Comparison of ENCODE assay signal across 8 cellular contexts in the genomic region with DNA sequence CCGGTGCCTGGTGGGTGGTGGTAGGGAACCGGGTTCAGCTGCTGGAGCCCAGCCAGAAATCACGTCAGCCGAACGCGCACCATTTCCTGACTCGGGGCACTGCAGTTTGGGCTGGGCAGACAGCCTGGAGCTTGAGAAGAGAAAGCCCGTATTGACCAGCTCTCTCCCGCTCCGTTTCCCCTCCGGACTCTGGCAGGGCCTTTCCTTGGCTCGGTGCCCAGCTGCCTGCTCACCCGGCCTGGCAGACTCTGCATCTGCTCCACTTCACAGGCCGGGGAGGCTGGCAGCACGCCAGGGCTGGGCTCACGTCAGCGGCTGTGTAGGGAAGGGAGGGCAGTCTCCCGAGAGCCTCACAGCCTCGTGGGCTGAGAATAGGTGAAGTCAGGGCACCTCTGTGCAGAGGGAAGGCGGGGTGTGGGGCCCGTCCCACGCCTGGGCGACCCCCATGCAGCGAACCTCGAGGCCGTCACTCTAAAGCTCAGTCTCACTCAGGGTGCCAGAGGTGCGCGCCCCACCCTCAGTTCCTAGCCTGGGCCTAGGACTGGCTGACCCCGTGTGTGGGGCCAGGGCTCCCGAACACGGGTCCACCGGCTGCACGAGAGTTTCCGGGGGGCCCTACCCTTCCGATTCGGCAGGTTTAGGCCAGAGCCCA. TPM values are rescaled to one million over a fixed set of nuclear protein-coding genes. Genes with fewer than 3 reads are reported as not detected.
A peak's percentile ranks its signal among the peaks of the same experiment; 100 is the strongest.
DNase-seq lines count a peak whose midpoint lies in the region; ATAC-seq, FAIRE-seq and TF ChIP-seq lines count a peak whose summit lies in the region.

No MANE protein-coding gene starts in this region.

- peaks cover 40% of the 10 kb centered on the region for H3K4me1 ChIP-seq in A549

- 2% methylated on average over 29 of the region's 36 CpGs for WGBS in A549 (ENCODE audit: missing lambda C conversion rate)

- TF ChIP-seq EP300 in A549 (IDR thresholded peaks at IDR 0.05) = peak; percentile 51 to 77; a peak in 3 of 5 replicates

- peak; percentile 13 to 46; a peak in 4 of 5 replicates for TF ChIP-seq RAD21 in A549 (conservative IDR thresholded peaks at IDR 0.05 in 1 of 2, IDR thresholded peaks at IDR 0.05 in 1 of 2)

- POLR2A ChIA-PET in A549 (lab: Yijun Ruan, JAX) = interaction anchor here (0.9 to 1.1 kb wide), 3 partner anchors 8 to 150 kb away, joined by 3 to 4 read pairs (median 3); no protein-coding TSS in a partner anchor

- CTCF ChIA-PET in A549 (lab: Yijun Ruan, JAX) = interaction anchor here (0.6 to 22.4 kb wide), 16 partner anchors 9 to 174 kb away, joined by 3 to 550 read pairs (median 4); no protein-coding TSS in a partner anchor

- ATAC-seq in A549 (peak; percentile 91 to 92), GM21515 (IDR thresholded peaks at IDR 0.05; ENCODE audit: unreplicated experiment) (no peak)

- H3K4me3 ChIP-seq in A549 = no peak overlapping the region

- TF ChIP-seq POLR2A in A549 (IDR thresholded peaks at IDR 0.05; ENCODE audit: low read length) = no peak

- TF ChIP-seq CTCF in A549 (IDR thresholded peaks at IDR 0.05) = no peak

- peak; percentile 81 for FAIRE-seq in A549 (lab: Jason Lieb, UNC)

- H3K4me2 ChIP-seq in A549 = peak overlapping the region; percentile 78

- peak overlapping the region; percentile 91 for H3K27ac ChIP-seq in A549

- DNase-seq in A549 (ENCODE audit: low read depth in 1 of 2, low spot score in 1 of 2) = peak; percentile 98
- DNase-seq in GM19238 (ENCODE audit: insufficient read length, low spot score) = peak; percentile 54
- peak; percentile 91 for DNase-seq in NCI-H2171 treated with DMSO at 0.1 percent for 48 hours (lab: John Stamatoyannopoulos, UW)
- peak; percentile 69 for DNase-seq in activated CD4-positive, alpha-beta T cell treated with anti-CD3 and anti-CD28 coated beads for 48 hours
- DNase-seq in dermis microvascular lymphatic vessel endothelial cell (ENCODE audit: low read depth in 2 of 2) = peak; percentile 96 to 100
- peak; percentile 100 for DNase-seq in medulla oblongata (ENCODE audit: extremely low spot score)
- peak; percentile 5 for DNase-seq in stimulated activated CD8-positive, alpha-beta memory T cell treated with anti-CD3 and anti-CD28 coated beads, Interleukin-12 subunit alpha, Interleukin-12 subunit beta, amount 100 ng/mL, for 24 hours (ENCODE audit: extremely low read depth)

- no peaks in the 10 kb centered on the region for H3K9me3 ChIP-seq in A549

TF ChIP-seq in A549, 52 proteins besides CTCF, POLR2A, EP300 and RAD21:
- TF ChIP-seq, protein P1, sequence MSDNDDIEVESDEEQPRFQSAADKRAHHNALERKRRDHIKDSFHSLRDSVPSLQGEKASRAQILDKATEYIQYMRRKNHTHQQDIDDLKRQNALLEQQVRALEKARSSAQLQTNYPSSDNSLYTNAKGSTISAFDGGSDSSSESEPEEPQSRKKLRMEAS (IDR thresholded peaks at IDR 0.05) = peak; percentile 94
- peak; percentile 91 for TF ChIP-seq TFCP2L1 (CRISPR knock-in tag; IDR thresholded peaks at IDR 0.05)
- TF ChIP-seq KDM5A (IDR thresholded peaks at IDR 0.05) = no peak
- TF ChIP-seq JUNB (IDR thresholded peaks at IDR 0.05) = peak; percentile 45
- no peak for TF ChIP-seq RFX5 (IDR thresholded peaks at IDR 0.05)
- TF ChIP-seq POLR2AphosphoS2 (conservative IDR thresholded peaks at IDR 0.05; ENCODE audit: low read length) = no peak
- 0 out of 2 replicates have a peak, but pooled peaks have one; percentile 15 for TF ChIP-seq RARB (CRISPR knock-in tag; IDR thresholded peaks at IDR 0.05)
- peak; percentile 95 for TF ChIP-seq HOXB5 (CRISPR knock-in tag; IDR thresholded peaks at IDR 0.05)
- TF ChIP-seq CHD2 (IDR thresholded peaks at IDR 0.05; ENCODE audit: low read length, partially characterized antibody) = no peak
- peak; percentile 96 for TF ChIP-seq HOXB13 (CRISPR knock-in tag; IDR thresholded peaks at IDR 0.05; ENCODE audit: low read depth)
- peak; percentile 48 for TF ChIP-seq MYC (IDR thresholded peaks at IDR 0.05; ENCODE audit: borderline replicate concordance, low read length)
- TF ChIP-seq HEYL (CRISPR knock-in tag; IDR thresholded peaks at IDR 0.05) = peak; percentile 41; the same call in 1 of the 2 replicates
- peak; percentile 80 for TF ChIP-seq ATOH8 (CRISPR knock-in tag; IDR thresholded peaks at IDR 0.05; ENCODE audit: low read depth)
- TF ChIP-seq SMC3 (IDR thresholded peaks at IDR 0.05) = peak; percentile 51
- 0 out of 2 replicates have a peak, but pooled peaks have one; percentile 2 for TF ChIP-seq ZC3H11A (IDR thresholded peaks at IDR 0.05)
- TF ChIP-seq GATA3 (IDR thresholded peaks at IDR 0.05; ENCODE audit: borderline replicate concordance) = peak; percentile 68; the same call in 1 of the 2 replicates
- TF ChIP-seq JUN (IDR thresholded peaks at IDR 0.05) = peak in 1 of 2 experiments; percentile 76; a peak in 3 of 5 replicates
- no peak for TF ChIP-seq NFE2L2 (conservative IDR thresholded peaks at IDR 0.05; ENCODE audit: low read length)
- 0 out of 2 replicates have a peak, but pooled peaks have one; percentile 4 for TF ChIP-seq USF2 (IDR thresholded peaks at IDR 0.05)
- no peak for TF ChIP-seq RCOR1 (IDR thresholded peaks at IDR 0.05; ENCODE audit: low read depth, low read length)
- TF ChIP-seq FOSL2 (IDR thresholded peaks at IDR 0.05) = no peak
- peak; percentile 67 for TF ChIP-seq FOSL2 (CRISPR knock-in tag; IDR thresholded peaks at IDR 0.05)
- TF ChIP-seq CBX8 (IDR thresholded peaks at IDR 0.05) = no peak
- peak; percentile 75; the same call in 1 of the 2 replicates for TF ChIP-seq E2F6 (IDR thresholded peaks at IDR 0.05; ENCODE audit: borderline replicate concordance, low read depth)
- TF ChIP-seq ZSCAN20 (CRISPR knock-in tag; IDR thresholded peaks at IDR 0.05) = peak; percentile 73; the same call in 1 of the 2 replicates
- TF ChIP-seq EHF (CRISPR knock-in tag; IDR thresholded peaks at IDR 0.05) = peak; percentile 85
- TF ChIP-seq SREBF2 (IDR thresholded peaks at IDR 0.05) = no peak

RNA-seq across cellular contexts. Expression of gene OR1D5, which starts 59.1 kb away (rescaled TPM):
- polyA plus RNA-seq in A549 (2011; rRNA removed) (not detected in 2 replicates), A549 (2017; fragmentation: RNase III; extraction: RNeasy Plus Mini Kit Qiagen cat#74134 plus additional on column Dnase treatment) (not detected in 3 replicates)
- polyA plus RNA-seq in A549 (2012; cell fraction: cytosol; rRNA removed) = not detected in 2 replicates
- polyA plus RNA-seq in A549 (2012; cell fraction: nucleus; rRNA removed) = not detected in 2 replicates
- not detected in 2 replicates for polyA minus RNA-seq in A549 (2011; rRNA and poly(A)+ RNA removed)
- total RNA-seq in dermis microvascular lymphatic vessel endothelial cell = not detected in 2 replicates

Comparison
In these comparisons a context has a peak if more than half of its experiments do, and no peak if none do; other contexts are left out.
1. DNase-seq: peak in every context shown above with its lines; median percentile 100 in medulla oblongata; 98 in A549; 98 in dermis microvascular lymphatic vessel endothelial cell; 91 in NCI-H2171 treated with DMSO at 0.1 percent for 48 hours; 69 in activated CD4-positive, alpha-beta T cell treated with anti-CD3 and anti-CD28 coated beads for 48 hours; 54 in GM19238; 5 in stimulated activated CD8-positive, alpha-beta memory T cell treated with anti-CD3 and anti-CD28 coated beads, Interleukin-12 subunit alpha, Interleukin-12 subunit beta, amount 100 ng/mL, for 24 hours.